Comparison of ENCODE assay signal across 30 cellular contexts in the genomic region with DNA sequence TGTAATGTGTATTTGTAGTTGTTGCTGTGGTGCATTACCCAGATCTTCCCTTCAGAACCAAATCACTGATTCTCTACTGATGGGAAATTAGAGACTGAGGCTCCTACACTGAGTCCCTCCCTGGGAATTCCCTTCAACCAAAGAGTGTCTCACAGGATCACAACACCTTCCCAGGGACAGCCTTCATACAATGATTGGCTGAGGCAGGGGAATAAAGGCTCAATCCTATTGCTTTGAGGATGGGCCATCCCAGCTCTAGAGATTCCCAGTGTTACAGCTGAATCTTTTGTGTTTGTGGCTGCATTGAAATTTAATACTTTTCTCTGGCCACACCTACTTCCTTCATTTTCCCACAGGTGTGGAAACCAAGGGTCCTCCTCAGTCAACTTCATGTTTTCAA.
"Had no signal": no experiment of that assay in that cellular context is flagged by ENCODE, and none has a peak within 500 bp of the region (broad histone marks: within the 10 kb centered on the region; RNA-seq: fewer than 3 reads in every experiment).

No MANE protein-coding gene starts in this region.

- DNase-seq: activated CD4-positive, alpha-beta T cell treated with anti-CD3 and anti-CD28 coated beads, Interleukin-2, amount 10 ng/mL, durations not matched to agents 24 days and 14 days; activated CD4-positive, alpha-beta T cell treated with anti-CD3 and anti-CD28 coated beads, Interleukin-2, amount 50 U/mL, for 4 hours; activated CD8-positive, alpha-beta T cell treated with anti-CD3 and anti-CD28 coated beads for 36 hours; activated effector memory CD4-positive, alpha-beta T cell treated with anti-CD3 and anti-CD28 coated beads, Interleukin-2, amount 50 U/mL, for 16 hours; activated naive CD4-positive, alpha-beta T cell; activated naive CD4-positive, alpha-beta T cell treated with anti-CD3 and anti-CD28 coated beads, Interleukin-2, amount 50 U/mL, for 16 hours; activated naive CD8-positive, alpha-beta T cell treated with anti-CD3 and anti-CD28 coated beads for 36 hours; activated T-cell treated with anti-CD3 and anti-CD28 coated beads, Interleukin-2, amount 50 U/mL, for 1 hour; activated T-cell treated with anti-CD3 and anti-CD28 coated beads, Interleukin-2, amount 50 U/mL, for 72 hours; amniotic stem cell; aorta; MM.1S; MV-4-11; NCI-H1092; NCI-H1436 treated with DMSO at 0.1 percent for 48 hours; NCI-H1694 treated with DMSO at 0.1 percent for 48 hours; NCI-H2029; NCI-H2107; NCI-H226; NCI-H446 treated with DMSO at 0.1 percent for 48 hours; NCI-H524; SHP77; SJCRH30; T1000; WERI-Rb-1 had no signal

- H3K27me3 Mint-ChIP-seq: activated CD4-positive, alpha-beta T cell treated with anti-CD3 and anti-CD28 coated beads, Interleukin-2, amount 10 ng/mL, durations not matched to agents 24 days and 14 days; central memory CD8-positive, alpha-beta T cell had no signal

- H3K27me3 ChIP-seq: cardiac muscle cell, SJCRH30 had no signal

- ATAC-seq: activated CD8-positive, alpha-beta T cell treated with anti-CD3 and anti-CD28 coated beads for 36 hours; activated T-cell treated with anti-CD3 and anti-CD28 coated beads, Interleukin-2, amount 50 U/mL, for 72 hours; activated T-helper 17 cell treated with anti-CD3 and anti-CD28 coated beads, Interleukin-2, amount 50 U/mL, for 72 hours; Panc1 had no signal

- H3K4me1 Mint-ChIP-seq: central memory CD8-positive, alpha-beta T cell had no signal

- H3K4me3 Mint-ChIP-seq: activated CD4-positive, alpha-beta T cell treated with anti-CD3 and anti-CD28 coated beads, Interleukin-2, amount 10 ng/mL, durations not matched to agents 24 days and 14 days; activated CD8-positive, alpha-beta T cell treated with anti-CD3 and anti-CD28 coated beads for 36 hours; activated naive CD8-positive, alpha-beta T cell treated with anti-CD3 and anti-CD28 coated beads for 36 hours; activated T-cell treated with anti-CD3 and anti-CD28 coated beads, Interleukin-2, amount 50 U/mL, for 72 hours; activated T-helper 17 cell treated with anti-CD3 and anti-CD28 coated beads, Interleukin-2, amount 50 U/mL, for 72 hours; central memory CD8-positive, alpha-beta T cell had no signal

- H3K36me3 ChIP-seq: cardiac muscle cell, SJCRH30, WERI-Rb-1 had no signal

- H3K9me3 Mint-ChIP-seq: activated CD8-positive, alpha-beta T cell treated with anti-CD3 and anti-CD28 coated beads for 36 hours; activated naive CD8-positive, alpha-beta T cell treated with anti-CD3 and anti-CD28 coated beads for 36 hours; activated T-helper 17 cell treated with anti-CD3 and anti-CD28 coated beads, Interleukin-2, amount 50 U/mL, for 72 hours; central memory CD8-positive, alpha-beta T cell had no signal

- H3K36me3 Mint-ChIP-seq: activated naive CD8-positive, alpha-beta T cell treated with anti-CD3 and anti-CD28 coated beads for 36 hours had no signal

- H3K9me3 ChIP-seq: SJCRH30 had no signal

- H3K4me1 ChIP-seq: SJCRH30 had no signal

- H3K4me3 ChIP-seq: cardiac muscle cell, SJCRH30, SK-N-MC had no signal

- H3K27ac Mint-ChIP-seq: activated CD4-positive, alpha-beta T cell treated with anti-CD3 and anti-CD28 coated beads, Interleukin-2, amount 10 ng/mL, durations not matched to agents 24 days and 14 days; activated CD8-positive, alpha-beta T cell treated with anti-CD3 and anti-CD28 coated beads for 36 hours; activated naive CD8-positive, alpha-beta T cell treated with anti-CD3 and anti-CD28 coated beads for 36 hours; activated T-cell treated with anti-CD3 and anti-CD28 coated beads, Interleukin-2, amount 50 U/mL, for 72 hours; activated T-helper 17 cell treated with anti-CD3 and anti-CD28 coated beads, Interleukin-2, amount 50 U/mL, for 72 hours had no signal

- H3K27ac ChIP-seq: cardiac muscle cell, SJCRH30, SK-N-MC, WERI-Rb-1 had no signal
